Comparison of ENCODE assay signal across 24 cellular contexts in the genomic region with DNA sequence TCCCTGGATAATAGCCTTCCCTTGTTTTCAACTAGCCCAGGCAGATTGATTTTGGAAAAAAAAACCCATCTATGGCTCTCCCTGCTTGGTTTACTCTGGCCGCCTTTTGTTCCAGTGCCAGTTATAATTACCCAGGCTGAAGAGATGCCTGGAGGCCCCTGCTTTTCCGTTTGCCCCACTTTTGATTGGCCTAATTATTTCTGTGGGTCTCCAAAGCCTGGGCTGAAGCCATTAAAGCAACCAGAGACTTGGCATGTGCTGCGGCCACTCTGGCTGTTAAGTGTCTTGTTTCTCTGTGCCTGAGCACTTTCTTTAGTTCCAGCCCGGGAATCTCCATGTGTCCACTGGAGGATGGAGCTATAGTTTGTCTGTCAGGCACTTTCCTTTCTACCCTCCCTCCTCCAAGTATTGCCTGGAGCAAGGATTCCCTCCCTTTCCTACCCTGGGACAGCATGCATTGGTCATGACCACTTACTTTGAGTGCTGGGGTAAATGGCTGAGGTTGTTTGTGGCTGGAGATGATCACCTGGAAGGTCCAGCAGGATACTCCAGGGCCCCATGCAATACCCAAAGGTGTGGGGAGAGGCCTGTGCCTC.
A peak's percentile ranks its signal among the peaks of the same experiment; 100 is the strongest.
DNase-seq lines count a peak whose midpoint lies in the region; ATAC-seq lines count a peak whose summit lies in the region.
"Had no signal": no experiment of that assay in that cellular context is flagged by ENCODE, and none has a peak within 500 bp of the region (broad histone marks: within the 10 kb centered on the region; RNA-seq: fewer than 3 reads in every experiment).

No MANE protein-coding gene starts in this region.

- no peak for ATAC-seq in HG03159 (IDR thresholded peaks at IDR 0.05; ENCODE audit: unreplicated experiment)
- ATAC-seq: activated CD8-positive, alpha-beta T cell treated with anti-CD3 and anti-CD28 coated beads for 36 hours; CD8-positive, alpha-beta T cell; K562 had no signal

- DNase-seq in NCI-H146 (lab: John Stamatoyannopoulos, UW) (peak; percentile 4), NCI-H146 treated with DMSO at 0.1 percent for 48 hours (lab: John Stamatoyannopoulos, UW; ENCODE audit: unreplicated experiment) (no peak), amygdala (lab: John Stamatoyannopoulos, UW) (peak in 33 of 56 donors; percentile 10 to 72 (median 35)), globus pallidus (ENCODE audit: low spot score) (peak; percentile 53), putamen (ENCODE audit: low spot score) (peak; percentile 47), LoVo (ENCODE audit: low spot score) (no peak), RKO (ENCODE audit: low spot score) (no peak)
- DNase-seq: activated CD8-positive, alpha-beta T cell treated with anti-CD3 and anti-CD28 coated beads for 36 hours; activated naive CD8-positive, alpha-beta T cell treated with anti-CD3 and anti-CD28 coated beads for 36 hours; CD8-positive, alpha-beta T cell; effector CD8-positive, alpha-beta T cell; foreskin fibroblast; GDM1; GM23248; lower lobe of right lung; MM.1S; NCI-H187; NCI-H226; PC-9; SIG-M5; T-helper 1 cell; trophoblast cell had no signal

Comparison
In these comparisons a context has a peak if more than half of its experiments do, and no peak if none do; other contexts are left out.
1. DNase-seq: peak in NCI-H146 (single experiment), amygdala (33 of 56), globus pallidus (single experiment) and putamen (single experiment); none in NCI-H146 treated with DMSO at 0.1 percent for 48 hours (single experiment), LoVo (single experiment) and RKO (single experiment).